ENCODE assay signal across 8 cellular contexts in genomic region chrX:54920610-54921426, GRCh38. TPM values are rescaled to one million over a fixed set of nuclear protein-coding genes. Genes with fewer than 3 reads are reported as not detected.
DNase-seq lines count a peak whose midpoint lies in the region; ATAC-seq, FAIRE-seq and TF ChIP-seq lines count a peak whose summit lies in the region.

Gene TRO, plus strand, starts transcription at chrX:54920824. Its CDS starts 1,423 bp downstream, at chrX:54922247.

- intact Hi-C loops in CD4-positive, alpha-beta T cell (cut with DNase I, micrococcal nuclease): loop anchor here in 1 of 2 experiments (5.0 kb wide), 2 partner anchors 81 to 796 kb away; partner anchors contain the start of genes APEX2 and RRAGB
- intact Hi-C loops in endothelial cell of umbilical vein (cut with micrococcal nuclease): loop anchor here (5.0 kb wide), 1 partner anchor 114 kb away; the partner anchor contains the start of gene MAGED2
- intact Hi-C loops in vagina (cut with DNase I): no loop called here
- intact Hi-C loops in adrenal gland (cut with DNase I): no loop called here

- no peaks in the 10 kb centered on the region for H4K20me1 ChIP-seq in endothelial cell of umbilical vein (replicated peaks; ENCODE audit: control insufficient read depth, extremely low read depth, insufficient read depth, low read length)

- peaks cover 12% of the 10 kb centered on the region for H3K36me3 ChIP-seq in H7 (replicated peaks; ENCODE audit: control insufficient read depth, insufficient read depth, low read length)
- H3K36me3 ChIP-seq in RWPE2 (ENCODE audit: low read depth): no peaks in the 10 kb centered on the region
- no peaks in the 10 kb centered on the region for H3K36me3 ChIP-seq in endothelial cell of umbilical vein (ENCODE audit: control insufficient read depth in 2 of 2, extremely low read depth in 1 of 2, insufficient read depth in 2 of 2, low read length in 2 of 2)
- H3K36me3 ChIP-seq in vagina: no peaks in the 10 kb centered on the region
- H3K36me3 ChIP-seq in adrenal gland (replicated peaks in 1 of 2): no peaks in the 10 kb centered on the region

- peak; percentile 2 for ATAC-seq in CD4-positive, alpha-beta T cell (ENCODE audit: poor library complexity)
- ATAC-seq in RWPE2 (ENCODE audit: low read depth) (peak; percentile 46), naive B cell (ENCODE audit: low read depth in 2 of 2) (peak in 1 of 2 donors; percentile 16)

- no peak for FAIRE-seq in endothelial cell of umbilical vein (lab: Jason Lieb, UNC)

- H3K9me1 ChIP-seq in endothelial cell of umbilical vein (replicated peaks; ENCODE audit: control insufficient read depth, extremely low read depth, insufficient read depth, low read length): no peaks in the 10 kb centered on the region

- no TSS peak for BruUV-seq in endothelial cell of umbilical vein (replicated peaks; lab: Mats Ljungman, UMichigan)

- H3K79me2 ChIP-seq in endothelial cell of umbilical vein (ENCODE audit: control insufficient read depth, insufficient read depth, low read length): no peaks in the 10 kb centered on the region

- no peak within 1 kb of the TSS for H3K27ac ChIP-seq in CD4-positive, alpha-beta T cell (ENCODE audit: low read depth, low read length)
- no peak within 1 kb of the TSS for H3K27ac ChIP-seq in RWPE2 (ENCODE audit: poor library complexity, severe bottlenecking)
- H3K27ac ChIP-seq in endothelial cell of umbilical vein (ENCODE audit: insufficient read depth, low read depth, low read length): no peak within 1 kb of the TSS
- peak within 1 kb of the TSS; percentile 48 for H3K27ac ChIP-seq in vagina
- H3K27ac ChIP-seq in adrenal gland: no peak within 1 kb of the TSS

- peak within 1 kb of the TSS; percentile 76 for H3K27ac Mint-ChIP-seq in CD4-positive, alpha-beta T cell
- H3K27ac Mint-ChIP-seq in naive B cell: peak within 1 kb of the TSS; percentile 44 to 94 (median 74)

- no peak for DNase-seq in CD4-positive, alpha-beta T cell
- DNase-seq in H7: peak; percentile 40
- no peak for DNase-seq in RWPE2 (ENCODE audit: low spot score)
- DNase-seq in endothelial cell of umbilical vein (ENCODE audit: low read depth, low spot score): no peak
- DNase-seq in naive B cell: no peak
- DNase-seq in vagina (ENCODE audit: extremely low spot score in 2 of 2): peak; percentile 62 to 91
- no peak for DNase-seq in adrenal gland
- DNase-seq in activated CD4-positive, CD25-positive, alpha-beta regulatory T cell (lab: John Stamatoyannopoulos, UW): no peak

- H3K4me3 Mint-ChIP-seq in CD4-positive, alpha-beta T cell: peak within 1 kb of the TSS; percentile 90
- H3K4me3 Mint-ChIP-seq in naive B cell: peak within 1 kb of the TSS; percentile 80 to 98 (median 92)

- TF ChIP-seq CTCF in CD4-positive, alpha-beta T cell (IDR thresholded peaks at IDR 0.05): no peak
- no peak for TF ChIP-seq CTCF in RWPE2 (IDR thresholded peaks at IDR 0.05; ENCODE audit: poor library complexity, severe bottlenecking)
- TF ChIP-seq CTCF in endothelial cell of umbilical vein (IDR thresholded peaks at IDR 0.05; ENCODE audit: extremely low read depth in 1 of 2, insufficient read depth in 1 of 2, low read depth in 1 of 2, low read length in 2 of 2): peak in 1 of 2 donors; percentile 9
- TF ChIP-seq CTCF in vagina (IDR thresholded peaks at IDR 0.05): no peak
- no peak for TF ChIP-seq CTCF in adrenal gland (IDR thresholded peaks at IDR 0.05)

- H3K36me3 Mint-ChIP-seq in CD4-positive, alpha-beta T cell (ENCODE audit: low read depth): no peaks in the 10 kb centered on the region
- no peaks in the 10 kb centered on the region for H3K36me3 Mint-ChIP-seq in naive B cell

- WGBS in adrenal gland, 4 donors: 1 to 40% (median 16%) methylated on average over 21 to 29 of the region's 29 CpGs

- CTCF ChIA-PET in CD4-positive, alpha-beta T cell (lab: Charles Lee): interaction anchor here (1.0 to 1.2 kb wide), 2 partner anchors 9 to 29 kb away, joined by 3 read pairs; no protein-coding TSS in a partner anchor
- CTCF ChIA-PET in endothelial cell of umbilical vein (lab: Charles Lee): no interaction called here

- H3K9me3 Mint-ChIP-seq in CD4-positive, alpha-beta T cell: no peaks in the 10 kb centered on the region
- peaks cover 0 to 5% (median under 1%) of the 10 kb centered on the region in 7 donors for H3K9me3 Mint-ChIP-seq in naive B cell

- H3K4me1 Mint-ChIP-seq in CD4-positive, alpha-beta T cell (ENCODE audit: low read depth): peaks cover 19% of the 10 kb centered on the region
- peaks cover 15 to 24% (median 21%) of the 10 kb centered on the region in 3 donors for H3K4me1 Mint-ChIP-seq in naive B cell

- dilution Hi-C loops in endothelial cell of umbilical vein (cut with MboI; ENCODE audit: extremely low pct_ligation_motif_present, low sequenced_read_pairs): no loop called here

- POLR2A ChIA-PET in CD4-positive, alpha-beta T cell (lab: Charles Lee): interaction anchor here (2.2 kb wide), 1 partner anchor 79 kb away, joined by 7 read pairs; the partner anchor contains the start of gene APEX2
- POLR2A ChIA-PET in endothelial cell of umbilical vein (lab: Charles Lee): no interaction called here

- no peaks in the 10 kb centered on the region for H3K9me3 ChIP-seq in CD4-positive, alpha-beta T cell (ENCODE audit: control insufficient read depth, low read length)
- H3K9me3 ChIP-seq in RWPE2 (ENCODE audit: severe bottlenecking) (no peaks in the 10 kb centered on the region), endothelial cell of umbilical vein (replicated peaks; ENCODE audit: control insufficient read depth, insufficient read depth, low read length) (no peaks in the 10 kb centered on the region), vagina (no peaks in the 10 kb centered on the region), adrenal gland (replicated peaks in 1 of 3) (no peaks in the 10 kb centered on the region)

- peak within 1 kb of the TSS; percentile 96 for H2AFZ ChIP-seq in endothelial cell of umbilical vein (ENCODE audit: low read depth, low read length)

- H3K4me2 ChIP-seq in endothelial cell of umbilical vein (ENCODE audit: insufficient read depth, low read length): peak within 1 kb of the TSS; percentile 76

- no peak within 1 kb of the TSS for H3K9ac ChIP-seq in endothelial cell of umbilical vein (replicated peaks; ENCODE audit: extremely low read depth, insufficient read depth, low read length)

- no peak for TF ChIP-seq POLR2A in endothelial cell of umbilical vein (IDR thresholded peaks at IDR 0.05; ENCODE audit: low read depth, low read length)
- TF ChIP-seq POLR2A in vagina (IDR thresholded peaks at IDR 0.05): no peak
- no peak for TF ChIP-seq POLR2A in adrenal gland (IDR thresholded peaks at IDR 0.05)

- H3K4me1 ChIP-seq in RWPE2 (ENCODE audit: insufficient read depth, poor library complexity, severe bottlenecking) (no peaks in the 10 kb centered on the region), endothelial cell of umbilical vein (ENCODE audit: control insufficient read depth, extremely low read depth, insufficient read depth, low read length) (peaks cover 3% of the 10 kb centered on the region), vagina (no peaks in the 10 kb centered on the region), adrenal gland (replicated peaks in 1 of 2) (no peaks in the 10 kb centered on the region)

- H3K27me3 ChIP-seq in CD4-positive, alpha-beta T cell (ENCODE audit: control insufficient read depth, insufficient read depth, low read length): no peaks in the 10 kb centered on the region
- H3K27me3 ChIP-seq in H7 (ENCODE audit: control insufficient read depth, insufficient read depth, low read length) (no peaks in the 10 kb centered on the region), RWPE2 (ENCODE audit: insufficient read depth, poor library complexity, severe bottlenecking) (no peaks in the 10 kb centered on the region), endothelial cell of umbilical vein (ENCODE audit: control insufficient read depth in 2 of 2, insufficient read depth in 2 of 2, low read length in 2 of 2) (no peaks in the 10 kb centered on the region), vagina (no peaks in the 10 kb centered on the region), adrenal gland (peaks cover 7% of the 10 kb centered on the region)

- peak within 1 kb of the TSS; percentile 82 for H3K4me3 ChIP-seq in H7 (ENCODE audit: insufficient read depth, low read depth, low read length)
- peak within 1 kb of the TSS; percentile 34 for H3K4me3 ChIP-seq in RWPE2 (ENCODE audit: severe bottlenecking)
- peak within 1 kb of the TSS; percentile 50 to 62 (median 55) for H3K4me3 ChIP-seq in endothelial cell of umbilical vein (replicated peaks in 1 of 3; ENCODE audit: insufficient read depth in 1 of 3, low read depth in 1 of 3, low read length in 3 of 3)
- peak within 1 kb of the TSS; percentile 43 to 51 for H3K4me3 ChIP-seq in vagina
- peak within 1 kb of the TSS in 1 of 4 donors; percentile 57 for H3K4me3 ChIP-seq in adrenal gland

- no peaks in the 10 kb centered on the region for H3K27me3 Mint-ChIP-seq in CD4-positive, alpha-beta T cell
- H3K27me3 Mint-ChIP-seq in naive B cell: peaks cover 0 to 9% (median 4%) of the 10 kb centered on the region in 3 donors

TF ChIP-seq in endothelial cell of umbilical vein, 7 proteins besides CTCF, POLR2A, EP300 and RAD21 (continues in another document):
- TF ChIP-seq POLR2AphosphoS5 (IDR thresholded peaks at IDR 0.05; ENCODE audit: insufficient read depth, low read depth, low read length) (no peak), FOS (IDR thresholded peaks at IDR 0.05; ENCODE audit: borderline replicate concordance, insufficient read depth, low read length) (no peak), EZH2 (IDR thresholded peaks at IDR 0.05; ENCODE audit: borderline replicate concordance, low read depth, low read length, severe bottlenecking) (no peak), JUN (IDR thresholded peaks at IDR 0.05; ENCODE audit: borderline replicate concordance, insufficient read depth, insufficient read length, low read depth) (no peak), GATA2 (IDR thresholded peaks at IDR 0.05; ENCODE audit: insufficient read depth, insufficient read length, low read depth, low read length) (no peak)

RNA-seq across cellular contexts. Expression of gene TRO, which starts in this region (rescaled TPM):
- 1 to 10 TPM; 1.0 to 2.0 TPM for total RNA-seq in CD4-positive, alpha-beta T cell
- total RNA-seq in H7 (2014; rRNA removed; shearing (Covaris generic)): 49.8 and 53.7 TPM in 2 replicates
- total RNA-seq in endothelial cell of umbilical vein (13.6 and 21.9 TPM in 2 replicates), vagina (12.3 TPM), adrenal gland (1 to 10 TPM; 1.3 to 7.4 (median 4.3) TPM)
- polyA plus RNA-seq in endothelial cell of umbilical vein (34.7 TPM in 2 replicates), naive B cell (ENCODE audit: low read depth in 6 of 6) (1 to 10 TPM in 4 of 6 donors, under 1 TPM in 1, not detected in 1; 0.40 to 1.6 (median 1.4) TPM), adrenal gland (10 to 100 TPM in 2 of 3 donors, 1 to 10 TPM in 1; 6.6 to 21.1 (median 17.0) TPM)
- polyA plus RNA-seq in endothelial cell of umbilical vein (2011; cell fraction: cytosol; rRNA removed): 14.5 and 18.7 TPM in 2 replicates
- polyA plus RNA-seq in endothelial cell of umbilical vein (2011; cell fraction: nucleus; rRNA removed): 130 and 136 TPM in 2 replicates
- polyA plus RNA-seq in endothelial cell of umbilical vein (2012): 8.0 and 14.2 TPM in 2 replicates
- polyA minus RNA-seq in endothelial cell of umbilical vein: 24.1 and 31.9 TPM in 2 replicates
- polyA minus RNA-seq in endothelial cell of umbilical vein (2011; cell fraction: cytosol; rRNA and poly(A)+ RNA removed): not detected
- polyA minus RNA-seq in endothelial cell of umbilical vein (2011; cell fraction: nucleus; rRNA and poly(A)+ RNA removed): 18.9 and 20.5 TPM in 2 replicates

Comparison
In these comparisons a context has a peak if more than half of its experiments do, and no peak if none do; other contexts are left out.
1. DNase-seq: peak in H7 (single experiment) and vagina (2 of 2); none in CD4-positive, alpha-beta T cell (0 of 10), RWPE2 (single experiment), endothelial cell of umbilical vein (single experiment), naive B cell (single experiment), adrenal gland (0 of 7) and activated CD4-positive, CD25-positive, alpha-beta regulatory T cell (0 of 4).